Comparison of ENCODE assay signal across 9 cellular contexts in genomic region chr6:35485402-35485877, GRCh38. TPM values are rescaled to one million over a fixed set of nuclear protein-coding genes. Genes with fewer than 3 reads are reported as not detected.
DNase-seq lines count a peak whose midpoint lies in the region; ATAC-seq, FAIRE-seq and TF ChIP-seq lines count a peak whose summit lies in the region.
"Had no signal": no experiment of that assay in that cellular context is flagged by ENCODE, and none has a peak within 500 bp of the region (broad histone marks: within the 10 kb centered on the region; RNA-seq: fewer than 3 reads in every experiment).

No MANE protein-coding gene starts in this region.

- FAIRE-seq in frontal cortex (lab: Jason Lieb, UNC), result no peak

- ATAC-seq in PC-3 (peak; percentile 66), gastroesophageal sphincter (peak; percentile 38), HG02763 (IDR thresholded peaks at IDR 0.05; ENCODE audit: unreplicated experiment) (no peak)

- H3K27me3 ChIP-seq in PC-3 (ENCODE audit: low read length) (no peaks in the 10 kb centered on the region), gastroesophageal sphincter (no peaks in the 10 kb centered on the region), osteoblast (ENCODE audit: insufficient read depth, low read length) (no peaks in the 10 kb centered on the region)

- H3K27ac ChIP-seq in PC-3 (ENCODE audit: low read length) (peak overlapping the region; percentile 90), gastroesophageal sphincter (peak overlapping the region; percentile 90 to 100 (median 98)), osteoblast (ENCODE audit: low read depth, low read length) (peak overlapping the region; percentile 63)

- peaks cover 39% of the 10 kb centered on the region for H3K4me1 ChIP-seq in PC-3 (ENCODE audit: insufficient read depth, low read length)
- H3K4me1 ChIP-seq in gastroesophageal sphincter, result peaks cover 5 to 97% (median 44%) of the 10 kb centered on the region in 3 donors
- H3K4me1 ChIP-seq in osteoblast (ENCODE audit: insufficient read depth, low read length), result peaks cover 34% of the 10 kb centered on the region

- H2AFZ ChIP-seq in PC-3 (ENCODE audit: low read length) (peak overlapping the region; percentile 72), osteoblast (ENCODE audit: low read length) (no peak overlapping the region)

- H3K9me3 ChIP-seq in PC-3 (ENCODE audit: low read length), result no peaks in the 10 kb centered on the region
- H3K9me3 ChIP-seq in gastroesophageal sphincter, result no peaks in the 10 kb centered on the region
- H3K9me3 ChIP-seq in osteoblast (ENCODE audit: low read depth, low read length), result no peaks in the 10 kb centered on the region

- no peaks in the 10 kb centered on the region for H3K36me3 ChIP-seq in PC-3 (ENCODE audit: low read depth, low read length)
- peaks cover 0 to 38% of the 10 kb centered on the region in 2 donors for H3K36me3 ChIP-seq in gastroesophageal sphincter
- H3K36me3 ChIP-seq in osteoblast (ENCODE audit: insufficient read depth, low read length), result peaks cover 15% of the 10 kb centered on the region

- 31% methylated on average over 2 of the region's 11 CpGs; no CpG with 5 or more reads in 1 of the 2 donors for WGBS in gastroesophageal sphincter (ENCODE audit: low coverage in 1 of 2), 2 donors

- no peaks in the 10 kb centered on the region for H4K20me1 ChIP-seq in PC-3 (ENCODE audit: low read length)
- peaks cover 15% of the 10 kb centered on the region for H4K20me1 ChIP-seq in osteoblast (ENCODE audit: insufficient read depth, low read length)

- H3K4me2 ChIP-seq in PC-3 (ENCODE audit: low read length) (peak overlapping the region; percentile 81), osteoblast (ENCODE audit: insufficient read depth, low read length) (peak overlapping the region; percentile 53)

- no peaks in the 10 kb centered on the region for H3K9me2 ChIP-seq in PC-3 (replicated peaks; ENCODE audit: low read length)

- no peak overlapping the region for H3K4me3 ChIP-seq in AG10803 (ENCODE audit: low read length)
- H3K4me3 ChIP-seq in PC-3 (ENCODE audit: low read length), result peak overlapping the region; percentile 53; the same call in 1 of the 2 replicates
- H3K4me3 ChIP-seq in gastroesophageal sphincter, result peak overlapping the region in 1 of 2 donors; percentile 38
- peak overlapping the region; percentile 13 for H3K4me3 ChIP-seq in osteoblast (ENCODE audit: insufficient read depth, low read length)

- H3K9ac ChIP-seq in PC-3 (ENCODE audit: low read length), result peak overlapping the region; percentile 74

- no TSS peak for BruUV-seq in PC-3 (replicated peaks; lab: Mats Ljungman, UMichigan)

- TF ChIP-seq POLR2A in gastroesophageal sphincter (IDR thresholded peaks at IDR 0.05), result no peak

- TF ChIP-seq EP300 in gastroesophageal sphincter (IDR thresholded peaks at IDR 0.05), result no peak

- CTCF ChIA-PET in PC-3 (lab: Charles Lee), result interaction anchor here (0.6 kb wide), 1 partner anchor 33 kb away, joined by 3 read pairs; the partner anchor contains the start of gene FANCE

- no peak for TF ChIP-seq CTCF in AG10803 (conservative IDR thresholded peaks at IDR 0.05; ENCODE audit: low read length)
- no peak for TF ChIP-seq CTCF in PC-3 (conservative IDR thresholded peaks at IDR 0.05; ENCODE audit: low read depth, low read length)
- TF ChIP-seq CTCF in gastroesophageal sphincter (IDR thresholded peaks at IDR 0.05), result no peak
- no peak for TF ChIP-seq CTCF in osteoblast (IDR thresholded peaks at IDR 0.05; ENCODE audit: extremely low read depth, low read depth, low read length)

- H3K79me2 ChIP-seq in PC-3 (ENCODE audit: low read length) (peaks cover 9% of the 10 kb centered on the region; the same call in 1 of the 2 replicates), osteoblast (ENCODE audit: insufficient read depth, low read length) (peaks cover 55% of the 10 kb centered on the region)

- H3F3A ChIP-seq in PC-3 (ENCODE audit: low read length, unreplicated experiment), result no peaks in the 10 kb centered on the region

- POLR2A ChIA-PET in PC-3 (lab: Charles Lee; ENCODE audit: unreplicated experiment), result no interaction called here

- DNase-seq in AG10803 (ENCODE audit: low read depth) (peak; percentile 64), PC-3 (peak; percentile 80), osteoblast (ENCODE audit: insufficient read length, low spot score, missing footprints) (peak; percentile 96), T-helper 1 cell (no peak), NCI-H1930 (lab: John Stamatoyannopoulos, UW) (no peak), frontal cortex (ENCODE audit: low spot score in 2 of 2) (no peak)
- DNase-seq: NCI-H1694 had no signal

- intact Hi-C loops in PC-3 (cut with micrococcal nuclease), result loop anchor here (2.0 kb wide), 1 partner anchor 17 kb away; the partner anchor contains the start of gene RPL10A

RNA-seq across cellular contexts. Expression of gene TEAD3, which starts 11.4 kb away (rescaled TPM):
- total RNA-seq in PC-3 (2014; rRNA removed) (9.2 and 15.4 TPM in 2 replicates), gastroesophageal sphincter (100 to 1,000 TPM in 1 of 4 donors, 10 to 100 TPM in 3; 58.3 to 122 (median 72.5) TPM), osteoblast (10.9 and 11.2 TPM in 2 replicates), frontal cortex (0.41 TPM)

RNA-seq across cellular contexts. Expression of gene RPL10A, which starts 17.2 kb away (rescaled TPM):
- total RNA-seq in PC-3 (2014; rRNA removed), result 1,114 and 1,509 TPM in 2 replicates
- total RNA-seq in gastroesophageal sphincter, result 1,000 to 10,000 TPM in 3 of 4 donors, 100 to 1,000 TPM in 1; 870 to 1,936 (median 1,411) TPM
- total RNA-seq in osteoblast, result 1,373 and 1,488 TPM in 2 replicates
- total RNA-seq in frontal cortex, result 1,604 TPM

RNA-seq across cellular contexts. Expression of gene TULP1, which starts 27.3 kb away (rescaled TPM):
- not detected in 2 replicates for total RNA-seq in PC-3 (2014; rRNA removed)
- under 1 TPM in 1 of 4 donors, not detected in 3; 0.89 TPM for total RNA-seq in gastroesophageal sphincter
- not detected in 2 replicates for total RNA-seq in osteoblast
- not detected for total RNA-seq in frontal cortex

RNA-seq across cellular contexts. Expression of gene FANCE, which starts 33.3 kb away (rescaled TPM):
- total RNA-seq in PC-3 (2014; rRNA removed), result 13.8 and 18.6 TPM in 2 replicates
- 1 to 10 TPM; 2.6 to 5.0 (median 3.8) TPM for total RNA-seq in gastroesophageal sphincter
- total RNA-seq in osteoblast, result 13.8 and 16.6 TPM in 2 replicates
- 14.3 TPM for total RNA-seq in frontal cortex

Comparison
In these comparisons a context has a peak if more than half of its experiments do, and no peak if none do; other contexts are left out.
1. DNase-seq: peak in AG10803 (single experiment), PC-3 (single experiment) and osteoblast (single experiment); none in T-helper 1 cell (0 of 5), NCI-H1930 (0 of 2) and frontal cortex (0 of 2).
2. Peak in every context shown above with its lines, with median percentiles within 50 percentile points of each other: H3K27ac ChIP-seq.